ENCODE assay signal across 22 cellular contexts in genomic region chr4:84718699-84719098, GRCh38.
"Had no signal": no experiment of that assay in that cellular context is flagged by ENCODE, and none has a peak within 500 bp of the region (broad histone marks: within the 10 kb centered on the region; RNA-seq: fewer than 3 reads in every experiment).

No MANE protein-coding gene starts in this region.

- H3K27me3 Mint-ChIP-seq: activated CD8-positive, alpha-beta T cell treated with anti-CD3 and anti-CD28 coated beads for 36 hours; stimulated activated naive CD8-positive, alpha-beta T cell treated with anti-CD3 and anti-CD28 coated beads, Interleukin-15, Interleukin-2, amounts not matched to agents 100 ng/mL and 50 ng/mL, for 24 hours had no signal

- H3K36me3 Mint-ChIP-seq: activated naive CD8-positive, alpha-beta T cell treated with anti-CD3 and anti-CD28 coated beads, Interleukin-2, amount 10 ng/mL, durations not matched to agents 7 days and 5 days had no signal

- H3K4me3 ChIP-seq: skin epidermis, tibial nerve, uterus had no signal

- H3K9me3 Mint-ChIP-seq: activated CD4-positive, alpha-beta T cell treated with anti-CD3 and anti-CD28 coated beads, Interleukin-2, amount 10 ng/mL, durations not matched to agents 24 days and 14 days; activated CD8-positive, alpha-beta T cell treated with anti-CD3 and anti-CD28 coated beads for 36 hours; activated naive CD8-positive, alpha-beta T cell treated with anti-CD3 and anti-CD28 coated beads, Interleukin-2, amount 10 ng/mL, durations not matched to agents 7 days and 5 days; activated T-helper 2 cell treated with anti-CD3 and anti-CD28 coated beads, Interferon-gamma antibody, Interleukin-2, Interleukin-4, amounts not matched to agents 10 μg/mL and 5 μg/mL and 100 μg/mL, durations not matched to agents 14 hours and 24 hours and 36 hours; stimulated activated naive CD8-positive, alpha-beta T cell treated with anti-CD3 and anti-CD28 coated beads, Interleukin-15, Interleukin-2, amounts not matched to agents 100 ng/mL and 50 ng/mL, for 24 hours had no signal

- DNase-seq: activated CD4-positive, alpha-beta T cell treated with anti-CD3 and anti-CD28 coated beads, Interleukin-2, amount 10 ng/mL, durations not matched to agents 24 days and 14 days; activated CD8-positive, alpha-beta T cell treated with anti-CD3 and anti-CD28 coated beads for 36 hours; activated naive CD4-positive, alpha-beta T cell treated with Interleukin-2 at 50 U/mL for 16 hours; activated naive CD8-positive, alpha-beta T cell treated with anti-CD3 and anti-CD28 coated beads, Interleukin-2, amount 10 ng/mL, durations not matched to agents 7 days and 5 days; activated T-cell treated with anti-CD3 and anti-CD28 coated beads, Interleukin-2, amount 50 U/mL, for 1 hour; anterior cingulate cortex; brain microvascular endothelial cell; cerebellar nuclear complex; cortex of kidney; effector CD4-positive, alpha-beta T cell; foreskin fibroblast; glutamatergic neuron; kidney; mammary epithelial cell; occipital lobe; T1000; uterus had no signal

- H3K4me3 Mint-ChIP-seq: activated CD4-positive, alpha-beta T cell treated with anti-CD3 and anti-CD28 coated beads, Interleukin-2, amount 10 ng/mL, durations not matched to agents 24 days and 14 days; activated CD8-positive, alpha-beta T cell treated with anti-CD3 and anti-CD28 coated beads for 36 hours; activated naive CD8-positive, alpha-beta T cell treated with anti-CD3 and anti-CD28 coated beads, Interleukin-2, amount 10 ng/mL, durations not matched to agents 7 days and 5 days; stimulated activated naive CD8-positive, alpha-beta T cell treated with anti-CD3 and anti-CD28 coated beads, Interleukin-15, Interleukin-2, amounts not matched to agents 100 ng/mL and 50 ng/mL, for 24 hours had no signal

- H3K4me1 Mint-ChIP-seq: activated CD4-positive, alpha-beta T cell treated with anti-CD3 and anti-CD28 coated beads, Interleukin-2, amount 10 ng/mL, durations not matched to agents 24 days and 14 days; activated naive CD8-positive, alpha-beta T cell treated with anti-CD3 and anti-CD28 coated beads, Interleukin-2, amount 10 ng/mL, durations not matched to agents 7 days and 5 days had no signal

- H3K27ac Mint-ChIP-seq: activated CD4-positive, alpha-beta T cell treated with anti-CD3 and anti-CD28 coated beads, Interleukin-2, amount 10 ng/mL, durations not matched to agents 24 days and 14 days; activated CD8-positive, alpha-beta T cell treated with anti-CD3 and anti-CD28 coated beads for 36 hours; activated naive CD8-positive, alpha-beta T cell treated with anti-CD3 and anti-CD28 coated beads, Interleukin-2, amount 10 ng/mL, durations not matched to agents 7 days and 5 days; activated T-helper 2 cell treated with anti-CD3 and anti-CD28 coated beads, Interferon-gamma antibody, Interleukin-2, Interleukin-4, amounts not matched to agents 10 μg/mL and 5 μg/mL and 100 μg/mL, durations not matched to agents 14 hours and 24 hours and 36 hours; stimulated activated naive CD8-positive, alpha-beta T cell treated with anti-CD3 and anti-CD28 coated beads, Interleukin-15, Interleukin-2, amounts not matched to agents 100 ng/mL and 50 ng/mL, for 24 hours had no signal

- ATAC-seq: activated CD8-positive, alpha-beta T cell treated with anti-CD3 and anti-CD28 coated beads for 36 hours; left lobe of liver had no signal
